8 cellular contexts compared by ENCODE assay signal in genomic region chr5:176653401-176653800, GRCh38. TPM values are rescaled to one million over a fixed set of nuclear protein-coding genes. Genes with fewer than 3 reads are reported as not detected.
DNase-seq lines count a peak whose midpoint lies in the region; ATAC-seq and FAIRE-seq lines count a peak whose summit lies in the region.

No MANE protein-coding gene starts in this region.

- intact Hi-C loops in right cardiac atrium (cut with DNase I), result loop anchor here in 1 of 4 donors (10.0 kb wide), 1 partner anchor 461 kb away; no protein-coding TSS in a partner anchor

- H3K4me1 ChIP-seq in small intestine (ENCODE audit: control insufficient read depth in 2 of 2, insufficient read depth in 1 of 2, low read depth in 1 of 2, low read length in 1 of 2), result peaks cover 2 to 3% of the 10 kb centered on the region in 2 donors
- H3K4me1 ChIP-seq in right cardiac atrium (ENCODE audit: control insufficient read depth, insufficient read depth, low read length), result peaks cover under 1% of the 10 kb centered on the region

- H3K27ac Mint-ChIP-seq in T-helper 1 cell treated with Interleukin-12 subunit alpha and Interleukin-12 subunit beta and Interleukin-4 antibody, amounts not matched to agents 30 μg/mL and 1 μg/mL, for 36 hours, result peak overlapping the region; percentile 74
- H3K27ac Mint-ChIP-seq in activated naive CD8-positive, alpha-beta T cell treated with anti-CD3 and anti-CD28 coated beads for 36 hours, result peak overlapping the region; percentile 51

- DNase-seq in CD1c-positive myeloid dendritic cell (ENCODE audit: extremely low spot score) (peak; percentile 81), small intestine (peak; percentile 27), retina (no peak), NOMO-1 (lab: John Stamatoyannopoulos, UW; ENCODE audit: unreplicated experiment in 2 of 2) (no peak), right cardiac atrium (no peak)
- peak; percentile 85 for DNase-seq in activated naive CD8-positive, alpha-beta T cell treated with anti-CD3 and anti-CD28 coated beads for 36 hours

- H3K4me1 Mint-ChIP-seq in T-helper 1 cell treated with Interleukin-12 subunit alpha and Interleukin-12 subunit beta and Interleukin-4 antibody, amounts not matched to agents 30 μg/mL and 1 μg/mL, for 36 hours (ENCODE audit: low read depth), result peaks cover 44% of the 10 kb centered on the region
- peaks cover 55% of the 10 kb centered on the region for H3K4me1 Mint-ChIP-seq in activated naive CD8-positive, alpha-beta T cell treated with anti-CD3 and anti-CD28 coated beads for 36 hours

- FAIRE-seq in small intestine (lab: Jason Lieb, UNC), result no peak

- H3K9me3 Mint-ChIP-seq in T-helper 1 cell treated with Interleukin-12 subunit alpha and Interleukin-12 subunit beta and Interleukin-4 antibody, amounts not matched to agents 30 μg/mL and 1 μg/mL, for 36 hours, result no peaks in the 10 kb centered on the region
- H3K9me3 Mint-ChIP-seq in activated naive CD8-positive, alpha-beta T cell treated with anti-CD3 and anti-CD28 coated beads for 36 hours, result no peaks in the 10 kb centered on the region

- H3K4me3 ChIP-seq in small intestine (ENCODE audit: low read depth in 1 of 2, low read length in 2 of 2) (no peak overlapping the region), right cardiac atrium (ENCODE audit: low read length) (no peak overlapping the region)

- ATAC-seq in right cardiac atrium (no peak), GM21515 (IDR thresholded peaks at IDR 0.05; ENCODE audit: unreplicated experiment) (no peak)

- peaks cover 21% of the 10 kb centered on the region for H3K36me3 Mint-ChIP-seq in T-helper 1 cell treated with Interleukin-12 subunit alpha and Interleukin-12 subunit beta and Interleukin-4 antibody, amounts not matched to agents 30 μg/mL and 1 μg/mL, for 36 hours (ENCODE audit: low read depth)
- peaks cover 16% of the 10 kb centered on the region for H3K36me3 Mint-ChIP-seq in activated naive CD8-positive, alpha-beta T cell treated with anti-CD3 and anti-CD28 coated beads for 36 hours

- 53 to 57% (median 55%) methylated on average over 5 of the region's 5 CpGs for WGBS in small intestine, 3 donors
- WGBS in right cardiac atrium, result 78% methylated on average over 5 of the region's 5 CpGs

- H3K27me3 Mint-ChIP-seq in T-helper 1 cell treated with Interleukin-12 subunit alpha and Interleukin-12 subunit beta and Interleukin-4 antibody, amounts not matched to agents 30 μg/mL and 1 μg/mL, for 36 hours (ENCODE audit: low read depth), result no peaks in the 10 kb centered on the region
- H3K27me3 Mint-ChIP-seq in activated naive CD8-positive, alpha-beta T cell treated with anti-CD3 and anti-CD28 coated beads for 36 hours, result peaks cover 5% of the 10 kb centered on the region

- no peaks in the 10 kb centered on the region for H3K27me3 ChIP-seq in small intestine (ENCODE audit: control insufficient read depth in 2 of 2, insufficient read depth in 2 of 2, low read length in 2 of 2)
- H3K27me3 ChIP-seq in right cardiac atrium (ENCODE audit: control insufficient read depth, insufficient read depth), result no peaks in the 10 kb centered on the region

- H3K27ac ChIP-seq in small intestine (ENCODE audit: low read depth in 1 of 2, low read length in 1 of 2) (no peak overlapping the region), right cardiac atrium (ENCODE audit: low read length) (no peak overlapping the region)

- H3K36me3 ChIP-seq in small intestine (ENCODE audit: control insufficient read depth in 2 of 2, insufficient read depth in 2 of 2, low read length in 2 of 2), result peaks cover 0 to 2% of the 10 kb centered on the region in 2 donors

- H3K9me3 ChIP-seq in small intestine (ENCODE audit: control insufficient read depth, low read depth), result no peaks in the 10 kb centered on the region
- no peaks in the 10 kb centered on the region for H3K9me3 ChIP-seq in right cardiac atrium (ENCODE audit: control insufficient read depth, low read length)

- peak overlapping the region; percentile 12 for H3K4me3 Mint-ChIP-seq in T-helper 1 cell treated with Interleukin-12 subunit alpha and Interleukin-12 subunit beta and Interleukin-4 antibody, amounts not matched to agents 30 μg/mL and 1 μg/mL, for 36 hours
- no peak overlapping the region for H3K4me3 Mint-ChIP-seq in activated naive CD8-positive, alpha-beta T cell treated with anti-CD3 and anti-CD28 coated beads for 36 hours

RNA-seq across cellular contexts. Expression of gene TSPAN17, which starts 6.1 kb away (rescaled TPM):
- total RNA-seq in activated naive CD8-positive, alpha-beta T cell treated with anti-CD3 and anti-CD28 coated beads for 36 hours, result 10 to 100 TPM; 25.3 to 28.6 TPM
- polyA plus RNA-seq in small intestine (10 to 100 TPM; 22.4 to 35.2 (median 25.9) TPM), right cardiac atrium (15.8 TPM)
- total RNA-seq in right cardiac atrium, result 10 to 100 TPM; 16.1 to 23.7 (median 18.8) TPM

RNA-seq across cellular contexts. Expression of gene EIF4E1B, which starts 22.9 kb away (rescaled TPM):
- total RNA-seq in activated naive CD8-positive, alpha-beta T cell treated with anti-CD3 and anti-CD28 coated beads for 36 hours, result not detected
- under 1 TPM in 1 of 3 donors, not detected in 2; 0.22 TPM for polyA plus RNA-seq in small intestine
- not detected for total RNA-seq in right cardiac atrium
- not detected for polyA plus RNA-seq in right cardiac atrium

RNA-seq across cellular contexts. Expression of gene SNCB, which starts 23.1 kb away (rescaled TPM):
- under 1 TPM; 0.46 to 0.80 TPM for total RNA-seq in activated naive CD8-positive, alpha-beta T cell treated with anti-CD3 and anti-CD28 coated beads for 36 hours
- polyA plus RNA-seq in small intestine (under 1 TPM in 1 of 3 donors, not detected in 2; 0.73 TPM), right cardiac atrium (2.3 TPM)
- total RNA-seq in right cardiac atrium, result 1 to 10 TPM in 1 of 4 donors, under 1 TPM in 2, not detected in 1; 0.74 to 3.2 (median 0.88) TPM

RNA-seq across cellular contexts. Expression of gene GPRIN1, which starts 43.4 kb away (rescaled TPM):
- total RNA-seq in activated naive CD8-positive, alpha-beta T cell treated with anti-CD3 and anti-CD28 coated beads for 36 hours, result 1 to 10 TPM; 1.5 to 1.7 TPM
- 1 to 10 TPM in 1 of 3 donors, under 1 TPM in 1, not detected in 1; 0.54 to 1.6 TPM for polyA plus RNA-seq in small intestine
- under 1 TPM; 0.34 to 0.62 (median 0.46) TPM for total RNA-seq in right cardiac atrium
- polyA plus RNA-seq in right cardiac atrium, result 0.23 TPM

Comparison
In these comparisons a context has a peak if more than half of its experiments do, and no peak if none do; other contexts are left out.
1. DNase-seq: peak in CD1c-positive myeloid dendritic cell (single experiment), activated naive CD8-positive, alpha-beta T cell treated with anti-CD3 and anti-CD28 coated beads for 36 hours (single experiment) and small intestine (single experiment); none in retina (single experiment), NOMO-1 (0 of 2) and right cardiac atrium (0 of 3).